Comparison of ENCODE assay signal across 8 cellular contexts in the genomic region with DNA sequence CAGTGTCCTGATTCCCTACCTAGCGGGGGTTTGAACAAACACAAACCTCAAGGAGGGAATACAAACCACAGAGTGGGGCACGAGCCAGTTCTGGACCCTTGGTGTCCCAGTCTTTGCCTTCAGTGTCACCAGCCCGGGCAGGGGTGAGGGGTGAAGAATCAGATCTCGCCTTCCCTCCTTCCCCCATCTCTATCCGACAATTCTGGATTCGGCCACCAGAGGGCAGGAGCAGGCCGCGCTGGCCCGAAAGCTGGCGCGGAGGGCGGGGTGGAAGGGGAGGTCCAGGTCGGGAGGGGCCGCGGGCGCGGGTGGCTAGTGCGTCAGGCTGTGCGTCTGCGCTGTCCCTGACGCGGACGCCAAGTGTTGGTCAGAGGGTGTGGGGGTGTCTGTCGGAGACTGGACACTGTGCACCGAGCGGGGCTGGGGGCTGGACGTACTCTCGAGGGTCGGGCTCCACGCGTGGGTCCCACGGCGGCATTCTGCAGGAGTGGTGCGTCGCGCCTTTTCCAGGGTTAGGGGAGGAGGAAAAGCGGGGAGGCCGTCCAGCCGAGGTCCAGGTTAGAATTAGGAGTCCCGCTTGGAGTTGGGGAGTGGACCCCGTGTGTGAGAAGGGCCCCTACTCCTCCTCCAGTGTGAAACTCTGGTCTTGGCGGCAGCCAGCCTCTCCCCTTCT. TPM values are rescaled to one million over a fixed set of nuclear protein-coding genes. Genes with fewer than 3 reads are reported as not detected.
DNase-seq lines count a peak whose midpoint lies in the region; ATAC-seq and TF ChIP-seq lines count a peak whose summit lies in the region.

No MANE protein-coding gene starts in this region.

- no peak overlapping the region for H3K4me3 Mint-ChIP-seq in activated naive CD4-positive, alpha-beta T cell treated with anti-CD3 and anti-CD28 coated beads for 36 hours

- no peak overlapping the region for H3K27ac Mint-ChIP-seq in activated naive CD4-positive, alpha-beta T cell treated with anti-CD3 and anti-CD28 coated beads for 36 hours

- TF ChIP-seq CTCF in A673 (conservative IDR thresholded peaks at IDR 0.05; ENCODE audit: low read depth, low read length): peak; percentile 93
- TF ChIP-seq CTCF in MM.1S (IDR thresholded peaks at IDR 0.05; ENCODE audit: low read length): peak; percentile 93
- peak in 2 of 3 donors; percentile 50 to 84 for TF ChIP-seq CTCF in omental fat pad (IDR thresholded peaks at IDR 0.05)

- H3K4me1 Mint-ChIP-seq in activated naive CD4-positive, alpha-beta T cell treated with anti-CD3 and anti-CD28 coated beads for 36 hours (ENCODE audit: low read depth): peaks cover 14% of the 10 kb centered on the region

- DNase-seq in A673 (ENCODE audit: low spot score) (peak; percentile 86), MM.1S (peak; percentile 72), SJCRH30 (peak; percentile 91 to 92), globus pallidus (ENCODE audit: low spot score) (peak; percentile 75), omental fat pad (ENCODE audit: low spot score) (peak; percentile 87), superior temporal gyrus (ENCODE audit: extremely low spot score) (peak; percentile 88)
- peak; percentile 84 for DNase-seq in activated naive CD4-positive, alpha-beta T cell treated with anti-CD3 and anti-CD28 coated beads for 36 hours

- no peak overlapping the region for H3K9ac ChIP-seq in MM.1S (ENCODE audit: low read length)

- H3K9me2 ChIP-seq in MM.1S (replicated peaks; ENCODE audit: insufficient read depth, low read length): no peaks in the 10 kb centered on the region

- no peaks in the 10 kb centered on the region for H3K36me3 ChIP-seq in A673 (ENCODE audit: insufficient read depth, low read length, poor library complexity, severe bottlenecking)
- no peaks in the 10 kb centered on the region for H3K36me3 ChIP-seq in MM.1S (replicated peaks; ENCODE audit: insufficient read depth, low read length)
- H3K36me3 ChIP-seq in SJCRH30: no peaks in the 10 kb centered on the region

- H3K36me3 Mint-ChIP-seq in activated naive CD4-positive, alpha-beta T cell treated with anti-CD3 and anti-CD28 coated beads for 36 hours (ENCODE audit: low read depth): no peaks in the 10 kb centered on the region

- peak overlapping the region; percentile 78 for H2AFZ ChIP-seq in MM.1S (ENCODE audit: low read length)

- no peaks in the 10 kb centered on the region for H3K9me3 Mint-ChIP-seq in activated naive CD4-positive, alpha-beta T cell treated with anti-CD3 and anti-CD28 coated beads for 36 hours

- no peaks in the 10 kb centered on the region for H3F3A ChIP-seq in MM.1S (ENCODE audit: insufficient read depth, low read length)

- H3K27me3 Mint-ChIP-seq in activated naive CD4-positive, alpha-beta T cell treated with anti-CD3 and anti-CD28 coated beads for 36 hours (ENCODE audit: low read depth): peaks cover 74% of the 10 kb centered on the region

- no peak overlapping the region for H3K27ac ChIP-seq in A673 (ENCODE audit: low read depth, low read length, poor library complexity, severe bottlenecking)
- no peak overlapping the region for H3K27ac ChIP-seq in MM.1S (ENCODE audit: low read length)
- H3K27ac ChIP-seq in SJCRH30: peak overlapping the region; percentile 79

- intact Hi-C loops in A673 (cut with micrococcal nuclease; ENCODE audit: unreplicated experiment): no loop called here
- intact Hi-C loops in activated naive CD4-positive, alpha-beta T cell treated with anti-CD3 and anti-CD28 coated beads for 36 hours (cut with micrococcal nuclease): loop anchor here (5.0 kb wide), 1 partner anchor 61 kb away; no protein-coding TSS in a partner anchor

- peaks cover 58% of the 10 kb centered on the region for H3K27me3 ChIP-seq in A673 (replicated peaks; ENCODE audit: insufficient read depth, low read depth, low read length, poor library complexity)
- peaks cover 94% of the 10 kb centered on the region for H3K27me3 ChIP-seq in MM.1S (replicated peaks; ENCODE audit: insufficient read depth, low read length)
- no peaks in the 10 kb centered on the region for H3K27me3 ChIP-seq in SJCRH30

- H3K4me3 ChIP-seq in A673 (ENCODE audit: low read depth, low read length, poor library complexity, severe bottlenecking) (peak overlapping the region; percentile 39), MM.1S (ENCODE audit: low read length) (peak overlapping the region; percentile 53), SJCRH30 (peak overlapping the region; percentile 64)

- no peaks in the 10 kb centered on the region for H4K20me1 ChIP-seq in MM.1S (ENCODE audit: insufficient read depth, low read length)

- BruUV-seq in A673 (replicated peaks; lab: Mats Ljungman, UMichigan): no TSS peak

- POLR2A ChIA-PET in A673 (lab: Charles Lee; ENCODE audit: low non-redundant PET): no interaction called here

- H3K4me1 ChIP-seq in A673 (ENCODE audit: insufficient read depth, low read length, poor library complexity, severe bottlenecking) (peaks cover 16% of the 10 kb centered on the region), MM.1S (ENCODE audit: low read length) (0 out of 2 replicates have a peak, but pooled peaks cover 6% of the 10 kb centered on the region), SJCRH30 (peaks cover 26% of the 10 kb centered on the region)

- peak; percentile 55 for ATAC-seq in GM19025 (IDR thresholded peaks at IDR 0.05; ENCODE audit: low read depth, unreplicated experiment)
- ATAC-seq in omental fat pad (ENCODE audit: low FRiP score): peak; percentile 93

- peak overlapping the region; percentile 88 for H3K4me2 ChIP-seq in MM.1S (ENCODE audit: low read depth, low read length)

- H3K9me3 ChIP-seq in A673 (ENCODE audit: low read depth, low read length, poor library complexity, severe bottlenecking) (no peaks in the 10 kb centered on the region), MM.1S (replicated peaks; ENCODE audit: insufficient read depth, low read length) (no peaks in the 10 kb centered on the region), SJCRH30 (replicated peaks) (no peaks in the 10 kb centered on the region)

- CTCF ChIA-PET in A673 (lab: Charles Lee): interaction anchor here (0.6 to 3.4 kb wide), 8 partner anchors 12 to 216 kb away, joined by 3 to 19 read pairs (median 8); partner anchors contain the start of gene FEV
- CTCF ChIA-PET in activated naive CD4-positive, alpha-beta T cell treated with anti-CD3 and anti-CD28 coated beads for 36 hours (lab: Charles Lee): interaction anchor here (0.6 to 5.8 kb wide), 17 partner anchors 9 to 160 kb away, joined by 3 to 63 read pairs (median 4); no protein-coding TSS in a partner anchor

- no peaks in the 10 kb centered on the region for H3K79me2 ChIP-seq in MM.1S (ENCODE audit: low read length)

RNA-seq across cellular contexts. Expression of gene CRYBA2, which starts 2.9 kb away (rescaled TPM):
- total RNA-seq in A673 (2021) (1.1 and 1.3 TPM in 2 replicates), omental fat pad (not detected)
- total RNA-seq in SJCRH30 (2014; rRNA removed; shearing (Covaris generic)): 0.15 TPM in 1 of 2 replicates, not detected in the other
- not detected for total RNA-seq in activated naive CD4-positive, alpha-beta T cell treated with anti-CD3 and anti-CD28 coated beads for 36 hours

RNA-seq across cellular contexts. Expression of gene FEV, which starts 11.1 kb away (rescaled TPM):
- total RNA-seq in A673 (2021): 8.0 and 12.6 TPM in 2 replicates
- not detected in 2 replicates for total RNA-seq in SJCRH30 (2014; rRNA removed; shearing (Covaris generic))
- not detected for total RNA-seq in activated naive CD4-positive, alpha-beta T cell treated with anti-CD3 and anti-CD28 coated beads for 36 hours
- total RNA-seq in omental fat pad: not detected

RNA-seq across cellular contexts. Expression of gene CDK5R2, which starts 36.6 kb away (rescaled TPM):
- total RNA-seq in A673 (2021) (0.37 and 0.44 TPM in 2 replicates), omental fat pad (not detected)
- 0.14 TPM in 1 of 2 replicates, not detected in the other for total RNA-seq in SJCRH30 (2014; rRNA removed; shearing (Covaris generic))
- not detected for total RNA-seq in activated naive CD4-positive, alpha-beta T cell treated with anti-CD3 and anti-CD28 coated beads for 36 hours

RNA-seq across cellular contexts. Expression of gene CFAP65, which starts 45.2 kb away (rescaled TPM):
- total RNA-seq in A673 (2021) (0.13 and 0.83 TPM in 2 replicates), omental fat pad (under 1 TPM in 1 of 4 donors, not detected in 3; 0.19 TPM)
- not detected in 2 replicates for total RNA-seq in SJCRH30 (2014; rRNA removed; shearing (Covaris generic))
- total RNA-seq in activated naive CD4-positive, alpha-beta T cell treated with anti-CD3 and anti-CD28 coated beads for 36 hours: not detected
